9 cellular contexts compared by ENCODE assay signal in genomic region chr18:46622999-46623398, GRCh38. TPM values are rescaled to one million over a fixed set of nuclear protein-coding genes. Genes with fewer than 3 reads are reported as not detected.
DNase-seq lines count a peak whose midpoint lies in the region; TF ChIP-seq lines count a peak whose summit lies in the region.
"Had no signal": no experiment of that assay in that cellular context is flagged by ENCODE, and none has a peak within 500 bp of the region (broad histone marks: within the 10 kb centered on the region; RNA-seq: fewer than 3 reads in every experiment).

No MANE protein-coding gene starts in this region.

- no peak overlapping the region for H3K27ac ChIP-seq in mammary epithelial cell (ENCODE audit: insufficient read depth, low read depth, low read length)
- no peak overlapping the region for H3K27ac ChIP-seq in smooth muscle cell (ENCODE audit: low read depth)
- H3K27ac ChIP-seq: ovary had no signal

- peak in 1 of 2 donors; percentile 21 for TF ChIP-seq CTCF in mammary epithelial cell (conservative IDR thresholded peaks at IDR 0.05 in 1 of 2, IDR thresholded peaks at IDR 0.05 in 1 of 2; ENCODE audit: extremely low read depth in 1 of 2, insufficient read depth in 1 of 2, low read depth in 1 of 2, low read length in 2 of 2)
- TF ChIP-seq CTCF in smooth muscle cell (IDR thresholded peaks at IDR 0.05; ENCODE audit: borderline replicate concordance, insufficient read depth, poor library complexity, severe bottlenecking) = peak; percentile 20

- peak; percentile 55 for DNase-seq in activated CD4-positive, alpha-beta T cell treated with anti-CD3 and anti-CD28 coated beads, Interleukin-2, amount 10 ng/mL, durations not matched to agents 24 days and 14 days
- DNase-seq in activated CD4-positive, alpha-beta T cell treated with anti-CD3 and anti-CD28 coated beads, Interleukin-2, amount 50 U/mL, for 48 hours = no peak
- DNase-seq in NCI-H2171 (lab: John Stamatoyannopoulos, UW) (peak; percentile 20), mammary epithelial cell (peak; percentile 16), smooth muscle cell (lab: John Stamatoyannopoulos, UW; ENCODE audit: unreplicated experiment) (no peak), immature natural killer cell (no peak), HAP-1 (ENCODE audit: low spot score in 2 of 2) (no peak)
- DNase-seq in NK-92 treated with Interleukin-12 subunit alpha and Interleukin-12 subunit beta, amount 100 ng/mL, for 24 hours (lab: John Stamatoyannopoulos, UW) = no peak

- H3K4me1 ChIP-seq in mammary epithelial cell (ENCODE audit: insufficient read depth, low read length) = peaks cover 14% of the 10 kb centered on the region
- peaks cover 7% of the 10 kb centered on the region for H3K4me1 ChIP-seq in smooth muscle cell (ENCODE audit: low read depth)
- H3K4me1 ChIP-seq in HAP-1 = no peaks in the 10 kb centered on the region

- BruUV-seq in mammary epithelial cell (replicated peaks; lab: Mats Ljungman, UMichigan) = no TSS peak

- H4K20me1 ChIP-seq in mammary epithelial cell (ENCODE audit: insufficient read depth, low read length) = no peaks in the 10 kb centered on the region
- H4K20me1 ChIP-seq in smooth muscle cell (ENCODE audit: low read depth) = no peaks in the 10 kb centered on the region

- H3K9me3 Mint-ChIP-seq in activated CD4-positive, alpha-beta T cell treated with anti-CD3 and anti-CD28 coated beads, Interleukin-2, amount 10 ng/mL, durations not matched to agents 24 days and 14 days = no peaks in the 10 kb centered on the region
- H3K9me3 Mint-ChIP-seq in immature natural killer cell = no peaks in the 10 kb centered on the region

- dilution Hi-C loops in mammary epithelial cell (cut with HindIII; ENCODE audit: low sequenced_read_pairs) = no loop called here

- in situ Hi-C loops in mammary epithelial cell (cut with MboI; ENCODE audit: low sequenced_read_pairs in 2 of 2) (loop anchor here in 1 of 2 donors (10.0 kb wide), 1 partner anchor 348 kb away; no protein-coding TSS in a partner anchor), HAP-1 (cut with MboI; ENCODE audit: low sequenced_read_pairs) (no loop called here)

- H3K79me2 ChIP-seq in mammary epithelial cell (ENCODE audit: insufficient read depth, low read length) (no peaks in the 10 kb centered on the region), smooth muscle cell (ENCODE audit: low read depth) (no peaks in the 10 kb centered on the region)

- H3F3A ChIP-seq in smooth muscle cell (ENCODE audit: low read depth) = no peaks in the 10 kb centered on the region

- intact Hi-C loops in activated CD4-positive, alpha-beta T cell treated with anti-CD3 and anti-CD28 coated beads, Interleukin-2, amount 10 ng/mL, durations not matched to agents 24 days and 14 days (cut with micrococcal nuclease) = no loop called here
- intact Hi-C loops in mammary epithelial cell (cut with micrococcal nuclease) = loop anchor here (1.0 kb wide), 3 partner anchors 342 to 475 kb away; no protein-coding TSS in a partner anchor

- no peaks in the 10 kb centered on the region for H3K36me3 ChIP-seq in mammary epithelial cell (ENCODE audit: insufficient read depth, low read length)
- H3K36me3 ChIP-seq in smooth muscle cell (ENCODE audit: low read depth) = no peaks in the 10 kb centered on the region
- H3K36me3 ChIP-seq in HAP-1 (replicated peaks) = no peaks in the 10 kb centered on the region
- H3K36me3 ChIP-seq: ovary had no signal

- H3K4me1 Mint-ChIP-seq in activated CD4-positive, alpha-beta T cell treated with anti-CD3 and anti-CD28 coated beads, Interleukin-2, amount 10 ng/mL, durations not matched to agents 24 days and 14 days = peaks cover 28% of the 10 kb centered on the region
- H3K4me1 Mint-ChIP-seq in immature natural killer cell = peaks cover 32% of the 10 kb centered on the region in 2 donors

- CTCF ChIA-PET in mammary epithelial cell (lab: Charles Lee; ENCODE audit: low non-redundant PET) = interaction anchor here (0.6 to 1.4 kb wide), 4 partner anchors 10 to 444 kb away, joined by 3 to 21 read pairs (median 4); no protein-coding TSS in a partner anchor

- 97% methylated on average over 3 of the region's 3 CpGs for WGBS in mammary epithelial cell (ENCODE audit: low coverage, missing lambda C conversion rate)
- WGBS in smooth muscle cell (ENCODE audit: low lambda C conversion rate) = 83% methylated on average over 3 of the region's 3 CpGs

- H3K4me3 Mint-ChIP-seq in activated CD4-positive, alpha-beta T cell treated with anti-CD3 and anti-CD28 coated beads, Interleukin-2, amount 10 ng/mL, durations not matched to agents 24 days and 14 days = peak overlapping the region; percentile 11
- peak overlapping the region in 1 of 5 donors; percentile 48 for H3K4me3 Mint-ChIP-seq in immature natural killer cell

- H2AFZ ChIP-seq in mammary epithelial cell (ENCODE audit: low read depth, low read length) (peak overlapping the region; percentile 96), smooth muscle cell (ENCODE audit: low read depth) (peak overlapping the region; percentile 59)

- H3K27me3 ChIP-seq in mammary epithelial cell (ENCODE audit: insufficient read depth, low read length) (no peaks in the 10 kb centered on the region), smooth muscle cell (ENCODE audit: low read depth) (no peaks in the 10 kb centered on the region), HAP-1 (ENCODE audit: low read depth) (no peaks in the 10 kb centered on the region)
- H3K27me3 ChIP-seq: ovary had no signal

- H3K4me3 ChIP-seq in mammary epithelial cell (replicated peaks in 1 of 3; ENCODE audit: insufficient read depth in 1 of 3, low read depth in 2 of 3, low read length in 3 of 3) (no peak overlapping the region), smooth muscle cell (no peak overlapping the region), HAP-1 (no peak overlapping the region)
- H3K4me3 ChIP-seq: ovary had no signal

- H3K27ac Mint-ChIP-seq in activated CD4-positive, alpha-beta T cell treated with anti-CD3 and anti-CD28 coated beads, Interleukin-2, amount 10 ng/mL, durations not matched to agents 24 days and 14 days = peak overlapping the region; percentile 64
- H3K27ac Mint-ChIP-seq in immature natural killer cell = peak overlapping the region in 1 of 6 donors; percentile 30

- H3K36me3 Mint-ChIP-seq in activated CD4-positive, alpha-beta T cell treated with anti-CD3 and anti-CD28 coated beads, Interleukin-2, amount 10 ng/mL, durations not matched to agents 24 days and 14 days (ENCODE audit: low read depth) = no peaks in the 10 kb centered on the region
- no peaks in the 10 kb centered on the region for H3K36me3 Mint-ChIP-seq in immature natural killer cell

- H3K9ac ChIP-seq in mammary epithelial cell (ENCODE audit: insufficient read depth, low read length) (no peak overlapping the region), smooth muscle cell (ENCODE audit: low read depth) (no peak overlapping the region)

- H3K4me2 ChIP-seq in mammary epithelial cell (ENCODE audit: insufficient read depth, low read depth, low read length) (no peak overlapping the region), smooth muscle cell (no peak overlapping the region)

- H3K9me3 ChIP-seq in mammary epithelial cell (replicated peaks; ENCODE audit: insufficient read depth, low read length) (no peaks in the 10 kb centered on the region), smooth muscle cell (replicated peaks; ENCODE audit: low read depth) (no peaks in the 10 kb centered on the region), HAP-1 (no peaks in the 10 kb centered on the region)
- H3K9me3 ChIP-seq: ovary had no signal

- peaks cover 9% of the 10 kb centered on the region for H3K27me3 Mint-ChIP-seq in activated CD4-positive, alpha-beta T cell treated with anti-CD3 and anti-CD28 coated beads, Interleukin-2, amount 10 ng/mL, durations not matched to agents 24 days and 14 days
- peaks cover 2% of the 10 kb centered on the region in 3 donors for H3K27me3 Mint-ChIP-seq in immature natural killer cell (ENCODE audit: low read depth in 3 of 3)

RNA-seq across cellular contexts. Expression of gene LOXHD1, which starts 34.0 kb away (rescaled TPM):
- total RNA-seq in activated CD4-positive, alpha-beta T cell treated with anti-CD3 and anti-CD28 coated beads, Interleukin-2, amount 10 ng/mL, durations not matched to agents 24 days and 14 days = not detected in 2 replicates
- not detected for total RNA-seq in mammary epithelial cell
- not detected for polyA plus RNA-seq in mammary epithelial cell
- polyA minus RNA-seq in mammary epithelial cell = not detected
- not detected in 2 replicates for total RNA-seq in smooth muscle cell
- polyA plus RNA-seq in smooth muscle cell = not detected in 2 replicates
- polyA plus RNA-seq in immature natural killer cell = under 1 TPM in 1 of 3 donors, not detected in 2; 0.07 TPM

Comparison
In these comparisons a context has a peak if more than half of its experiments do, and no peak if none do; other contexts are left out.
1. DNase-seq: peak in activated CD4-positive, alpha-beta T cell treated with anti-CD3 and anti-CD28 coated beads, Interleukin-2, amount 10 ng/mL, durations not matched to agents 24 days and 14 days (single experiment), NCI-H2171 (single experiment) and mammary epithelial cell (single experiment); none in activated CD4-positive, alpha-beta T cell treated with anti-CD3 and anti-CD28 coated beads, Interleukin-2, amount 50 U/mL, for 48 hours (0 of 2), smooth muscle cell (single experiment), NK-92 treated with Interleukin-12 subunit alpha and Interleukin-12 subunit beta, amount 100 ng/mL, for 24 hours (single experiment), immature natural killer cell (0 of 3) and HAP-1 (0 of 2).